In the genomic region with DNA sequence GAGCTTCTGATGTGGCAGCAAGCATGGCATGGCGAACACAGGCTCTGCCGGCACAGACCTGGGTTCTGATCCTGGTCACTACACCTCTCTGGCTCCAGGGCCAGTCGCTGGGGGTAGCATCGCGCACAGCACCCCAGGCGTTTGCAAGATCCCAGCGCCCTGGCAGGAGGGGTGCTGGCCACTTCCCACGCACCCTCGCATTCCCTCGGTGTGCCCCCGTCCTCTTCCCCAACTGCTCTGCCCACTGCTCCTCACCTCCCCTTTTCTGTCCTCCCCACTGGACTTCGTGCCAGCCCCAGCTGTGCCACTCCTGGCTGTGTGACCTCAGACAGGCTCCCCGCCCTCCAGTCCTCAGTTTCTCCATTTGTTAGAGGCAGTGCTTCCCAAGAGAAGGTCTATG, we compare ENCODE assay signal across 8 cellular contexts. TPM values are rescaled to one million over a fixed set of nuclear protein-coding genes. Genes with fewer than 3 reads are reported as not detected.
DNase-seq lines count a peak whose midpoint lies in the region; ATAC-seq and TF ChIP-seq lines count a peak whose summit lies in the region.

No MANE protein-coding gene starts in this region.

- H3K9me3 ChIP-seq in CD4-positive, CD25-positive, alpha-beta regulatory T cell (ENCODE audit: control insufficient read depth in 2 of 2, low read length in 2 of 2), result no peaks in the 10 kb centered on the region
- H3K9me3 ChIP-seq in Panc1 (ENCODE audit: control insufficient read depth, insufficient read depth, low read depth, low read length), result no peaks in the 10 kb centered on the region
- no peaks in the 10 kb centered on the region for H3K9me3 ChIP-seq in fibroblast of lung (ENCODE audit: control insufficient read depth, insufficient read depth, low read depth, low read length)

- H3K4me1 ChIP-seq in CD4-positive, CD25-positive, alpha-beta regulatory T cell (ENCODE audit: control insufficient read depth, insufficient read depth, low read length, poor library complexity, severe bottlenecking), result peaks cover 22% of the 10 kb centered on the region
- H3K4me1 ChIP-seq in Panc1 (ENCODE audit: control insufficient read depth, insufficient read depth, low read length) (peaks cover 14% of the 10 kb centered on the region), fibroblast of lung (ENCODE audit: control insufficient read depth, extremely low read depth, insufficient read depth, low read length) (peaks cover 9% of the 10 kb centered on the region)

- no peaks in the 10 kb centered on the region for H4K20me1 ChIP-seq in fibroblast of lung (ENCODE audit: control insufficient read depth, extremely low read depth, insufficient read depth, low read length)

- H3K27ac ChIP-seq in CD4-positive, CD25-positive, alpha-beta regulatory T cell (ENCODE audit: insufficient read depth, low read length, poor library complexity, severe bottlenecking), result no peak overlapping the region
- H3K27ac ChIP-seq in Panc1 (ENCODE audit: low read length), result peak overlapping the region; percentile 29
- H3K27ac ChIP-seq in fibroblast of lung (ENCODE audit: insufficient read depth, low read length), result peak overlapping the region; percentile 47

- H3K27me3 Mint-ChIP-seq in CD4-positive, CD25-positive, alpha-beta regulatory T cell, result peaks cover 11% of the 10 kb centered on the region
- H3K27me3 Mint-ChIP-seq in progenitor cell of endocrine pancreas, result no peaks in the 10 kb centered on the region

- H2AFZ ChIP-seq in fibroblast of lung (ENCODE audit: low read length), result no peak overlapping the region

- H3K27me3 ChIP-seq in CD4-positive, CD25-positive, alpha-beta regulatory T cell (ENCODE audit: control insufficient read depth, insufficient read depth, low read length), result no peaks in the 10 kb centered on the region
- H3K27me3 ChIP-seq in Panc1 (ENCODE audit: control insufficient read depth, insufficient read depth, low read length), result no peaks in the 10 kb centered on the region
- no peaks in the 10 kb centered on the region for H3K27me3 ChIP-seq in fibroblast of lung (ENCODE audit: control insufficient read depth, insufficient read depth, low read length)

- no peaks in the 10 kb centered on the region for H3K36me3 ChIP-seq in CD4-positive, CD25-positive, alpha-beta regulatory T cell (ENCODE audit: control insufficient read depth, insufficient read depth, low read length)
- no peaks in the 10 kb centered on the region; the same call in 1 of the 2 replicates for H3K36me3 ChIP-seq in Panc1 (ENCODE audit: control insufficient read depth, insufficient read depth, low read length)
- H3K36me3 ChIP-seq in fibroblast of lung (ENCODE audit: control insufficient read depth, insufficient read depth, low read length), result peaks cover 21% of the 10 kb centered on the region

- no peak overlapping the region for H3K4me2 ChIP-seq in fibroblast of lung (ENCODE audit: extremely low read depth, insufficient read depth, low read length)

- TF ChIP-seq CTCF in Panc1 (IDR thresholded peaks at IDR 0.05) (no peak), fibroblast of lung (conservative IDR thresholded peaks at IDR 0.05 in 1 of 2, IDR thresholded peaks at IDR 0.05 in 1 of 2; ENCODE audit: low read depth in 1 of 2, low read length in 2 of 2) (no peak), progenitor cell of endocrine pancreas (IDR thresholded peaks at IDR 0.05; ENCODE audit: unreplicated experiment) (no peak), GM10248 (IDR thresholded peaks at IDR 0.05; ENCODE audit: control extremely low read depth, extremely low read depth, low read depth, missing control alignments) (no peak)

- H3K4me3 Mint-ChIP-seq in CD4-positive, CD25-positive, alpha-beta regulatory T cell, result peak overlapping the region; percentile 30 to 78 (median 70)
- H3K4me3 Mint-ChIP-seq in progenitor cell of endocrine pancreas (ENCODE audit: low read depth), result peak overlapping the region; percentile 95

- ATAC-seq in CD4-positive, CD25-positive, alpha-beta regulatory T cell (ENCODE audit: low read depth in 2 of 2), result no peak
- ATAC-seq in Panc1 (no peak), GM21786 (IDR thresholded peaks at IDR 0.05; ENCODE audit: unreplicated experiment) (no peak)

- DNase-seq in CD4-positive, CD25-positive, alpha-beta regulatory T cell, result no peak
- DNase-seq in Panc1 (ENCODE audit: low read depth, low spot score) (no peak), fibroblast of lung (ENCODE audit: low read depth in 2 of 2) (no peak), progenitor cell of endocrine pancreas (ENCODE audit: low spot score, unreplicated experiment) (no peak), GM10248 (ENCODE audit: extremely low spot score) (no peak), NCI-H510A treated with DMSO at 0.1 percent for 48 hours (lab: John Stamatoyannopoulos, UW) (no peak), RKO (ENCODE audit: low spot score) (no peak)

- H3K36me3 Mint-ChIP-seq in CD4-positive, CD25-positive, alpha-beta regulatory T cell, result no peaks in the 10 kb centered on the region
- peaks cover 10% of the 10 kb centered on the region for H3K36me3 Mint-ChIP-seq in progenitor cell of endocrine pancreas (ENCODE audit: insufficient read depth)

- H3K9ac ChIP-seq in fibroblast of lung (ENCODE audit: insufficient read depth, low read length), result no peak overlapping the region

- no peak overlapping the region for H3K4me3 ChIP-seq in CD4-positive, CD25-positive, alpha-beta regulatory T cell (ENCODE audit: low read depth, low read length)
- H3K4me3 ChIP-seq in Panc1 (ENCODE audit: low read depth in 2 of 2, low read length in 2 of 2) (no peak overlapping the region), fibroblast of lung (replicated peaks in 1 of 4; ENCODE audit: control extremely low read depth in 1 of 4, insufficient read depth in 1 of 4, low read depth in 3 of 4, low read length in 4 of 4) (peak overlapping the region in 2 of 4 experiments; percentile 2 to 82)

- intact Hi-C loops in Panc1 (cut with micrococcal nuclease; ENCODE audit: unreplicated experiment), result no loop called here

- POLR2A ChIA-PET in Panc1 (lab: Charles Lee) (no interaction called here), GM10248 (lab: Yijun Ruan, JAX) (interaction anchor here (0.6 to 0.8 kb wide), 3 partner anchors 11 to 233 kb away, joined by 3 read pairs; partner anchors contain the start of gene MPHOSPH9)

- peak overlapping the region in 1 of 3 donors; percentile 46 for H3K27ac Mint-ChIP-seq in CD4-positive, CD25-positive, alpha-beta regulatory T cell
- peak overlapping the region; percentile 94 for H3K27ac Mint-ChIP-seq in progenitor cell of endocrine pancreas

- H3K9me3 Mint-ChIP-seq in CD4-positive, CD25-positive, alpha-beta regulatory T cell, result no peaks in the 10 kb centered on the region
- H3K9me3 Mint-ChIP-seq in progenitor cell of endocrine pancreas (ENCODE audit: low read depth), result no peaks in the 10 kb centered on the region

- H3K79me2 ChIP-seq in fibroblast of lung (ENCODE audit: control insufficient read depth, insufficient read depth, low read length), result peaks cover 53% of the 10 kb centered on the region

- CTCF ChIA-PET in Panc1 (lab: Charles Lee), result no interaction called here
- CTCF ChIA-PET in GM10248 (lab: Yijun Ruan, JAX), result interaction anchor here (1.3 to 1.8 kb wide), 5 partner anchors 25 to 353 kb away, joined by 3 to 8 read pairs (median 3); no protein-coding TSS in a partner anchor

- in situ Hi-C loops in Panc1 (cut with HindIII; ENCODE audit: low pct_unique_long_range_greater_than_20kb, low sequenced_read_pairs), result no loop called here

- BruUV-seq in Panc1 (replicated peaks; lab: Mats Ljungman, UMichigan), result no TSS peak

- H3K4me1 Mint-ChIP-seq in CD4-positive, CD25-positive, alpha-beta regulatory T cell, result peaks cover 0 to 24% (median 6%) of the 10 kb centered on the region in 4 donors
- H3K4me1 Mint-ChIP-seq in progenitor cell of endocrine pancreas (ENCODE audit: low read depth), result peaks cover 19% of the 10 kb centered on the region

RNA-seq across cellular contexts. Expression of gene CDK2AP1, which starts 2.8 kb away (rescaled TPM):
- total RNA-seq in CD4-positive, CD25-positive, alpha-beta regulatory T cell, result 9.2 TPM
- 1 to 10 TPM; 1.0 to 6.5 (median 3.2) TPM for polyA plus RNA-seq in CD4-positive, CD25-positive, alpha-beta regulatory T cell
- total RNA-seq in Panc1 (2021; ENCODE audit: unreplicated experiment), result 217 TPM
- 339 TPM for polyA plus RNA-seq in Panc1 (2012; ENCODE audit: insufficient read length)
- 97.8 and 173 TPM in 2 replicates for total RNA-seq in fibroblast of lung
- polyA plus RNA-seq in fibroblast of lung, result 450 and 701 TPM in 2 replicates
- polyA plus RNA-seq in fibroblast of lung (2012), result 213 and 353 TPM in 2 replicates
- polyA minus RNA-seq in fibroblast of lung (ENCODE audit: low replicate concordance), result 83.1 and 133 TPM in 2 replicates
- 182 and 184 TPM in 2 replicates for total RNA-seq in progenitor cell of endocrine pancreas

RNA-seq across cellular contexts. Expression of gene MTRFR, which starts 35.6 kb away (rescaled TPM):
- 31.0 TPM for total RNA-seq in CD4-positive, CD25-positive, alpha-beta regulatory T cell
- 10 to 100 TPM; 32.8 to 46.4 (median 44.2) TPM for polyA plus RNA-seq in CD4-positive, CD25-positive, alpha-beta regulatory T cell
- total RNA-seq in Panc1 (2021; ENCODE audit: unreplicated experiment) (21.5 TPM), fibroblast of lung (10.8 and 17.5 TPM in 2 replicates), progenitor cell of endocrine pancreas (15.1 and 16.3 TPM in 2 replicates)
- polyA plus RNA-seq in Panc1 (2012; ENCODE audit: insufficient read length), result 27.1 TPM
- 9.5 and 10.4 TPM in 2 replicates for polyA plus RNA-seq in fibroblast of lung
- 15.5 TPM in 2 replicates for polyA plus RNA-seq in fibroblast of lung (2012)
- polyA minus RNA-seq in fibroblast of lung (ENCODE audit: low replicate concordance), result 7.9 and 12.7 TPM in 2 replicates

RNA-seq across cellular contexts. Expression of gene MPHOSPH9, which starts 35.9 kb away (rescaled TPM):
- total RNA-seq in CD4-positive, CD25-positive, alpha-beta regulatory T cell, result 83.5 TPM
- polyA plus RNA-seq in CD4-positive, CD25-positive, alpha-beta regulatory T cell, result 10 to 100 TPM; 30.9 to 50.6 (median 41.0) TPM
- 72.3 TPM for total RNA-seq in Panc1 (2021; ENCODE audit: unreplicated experiment)
- polyA plus RNA-seq in Panc1 (2012; ENCODE audit: insufficient read length), result 20.7 TPM
- 31.6 and 50.5 TPM in 2 replicates for total RNA-seq in fibroblast of lung
- 17.2 and 21.9 TPM in 2 replicates for polyA plus RNA-seq in fibroblast of lung
- polyA plus RNA-seq in fibroblast of lung (2012), result 9.3 and 13.3 TPM in 2 replicates
- polyA minus RNA-seq in fibroblast of lung (ENCODE audit: low replicate concordance), result 3.2 and 11.9 TPM in 2 replicates
- total RNA-seq in progenitor cell of endocrine pancreas, result 36.7 and 39.3 TPM in 2 replicates
